Comparison of ENCODE assay signal across 15 cellular contexts in the genomic region with DNA sequence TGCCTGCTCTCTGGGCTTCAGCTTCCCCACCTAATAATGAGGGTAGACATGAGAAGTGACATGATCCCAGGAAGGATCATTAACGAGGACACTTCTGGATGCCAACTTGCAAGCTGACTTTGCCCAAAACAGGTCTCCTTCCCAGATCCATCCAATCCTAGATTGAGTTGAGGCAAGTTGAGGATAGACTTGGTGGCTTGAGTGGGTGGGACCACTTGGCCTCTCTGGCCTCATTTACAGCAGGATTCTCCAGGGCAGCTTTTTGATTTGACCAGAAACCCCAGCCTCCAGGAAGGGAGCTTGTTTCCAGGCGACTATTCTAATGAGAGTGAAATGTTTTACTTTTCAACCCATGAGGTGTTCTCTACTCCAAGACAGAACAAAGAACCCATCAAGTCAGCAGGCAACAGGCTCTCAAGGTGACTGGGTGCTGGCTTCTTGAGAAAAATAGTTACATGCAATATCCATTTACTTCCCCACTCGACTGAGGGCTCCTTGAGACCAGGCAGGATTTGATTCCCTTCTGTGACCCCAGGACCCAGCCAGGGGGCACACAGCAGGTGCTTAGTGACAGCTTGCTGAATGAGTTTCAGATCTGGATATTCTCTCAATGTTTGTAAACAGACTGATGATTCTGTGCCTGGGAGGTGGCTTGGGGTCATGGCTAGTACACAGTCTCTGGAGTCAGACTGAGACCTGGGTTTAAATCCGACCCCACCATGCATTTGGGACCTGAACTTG.
"Had no signal": no experiment of that assay in that cellular context is flagged by ENCODE, and none has a peak within 500 bp of the region (broad histone marks: within the 10 kb centered on the region; RNA-seq: fewer than 3 reads in every experiment).

No MANE protein-coding gene starts in this region.

- DNase-seq: activated CD4-positive, alpha-beta T cell treated with anti-CD3 and anti-CD28 coated beads, Interleukin-2, amount 50 U/mL, for 4 hours; activated gamma-delta T cell; amygdala; hypothalamus; mucosa of descending colon; stimulated activated CD4-positive, alpha-beta T cell treated with anti-CD3 and anti-CD28 coated beads, Interleukin-2, amount 100 ng/mL, for 24 hours; stimulated activated naive CD4-positive, alpha-beta T cell treated with Interleukin-2 at 50 U/mL for 16 hours; SW 1271 had no signal

- H3K9me3 Mint-ChIP-seq: brain; dendritic cell treated with granulocyte-macrophage colony-stimulating factor and Interleukin-4, amounts not matched to agents 40 ng/mL and 50 ng/mL, for 4 days; naive thymus-derived CD8-positive, alpha-beta T cell had no signal

- H3K9me3 ChIP-seq: mucosa of descending colon, right lobe of liver had no signal

- H3K27ac ChIP-seq: right lobe of liver had no signal

- H3K27me3 ChIP-seq: right lobe of liver had no signal

- H3K4me3 ChIP-seq: mucosa of descending colon, right lobe of liver had no signal

- H3K27me3 Mint-ChIP-seq: activated naive CD8-positive, alpha-beta T cell; dendritic cell treated with granulocyte-macrophage colony-stimulating factor and Interleukin-4, amounts not matched to agents 40 ng/mL and 50 ng/mL, for 4 days had no signal

- H3K4me1 ChIP-seq: right lobe of liver had no signal

- H3K36me3 ChIP-seq: right lobe of liver had no signal

- H3K27ac Mint-ChIP-seq: dendritic cell treated with granulocyte-macrophage colony-stimulating factor and Interleukin-4, amounts not matched to agents 40 ng/mL and 50 ng/mL, for 4 days; progenitor cell of endocrine pancreas had no signal

- ATAC-seq: activated CD4-positive, CD25-positive, alpha-beta regulatory T cell treated with anti-CD3 and anti-CD28 coated beads, Interleukin-2, amount 50 U/mL, for 24 hours; mucosa of descending colon; naive thymus-derived CD8-positive, alpha-beta T cell; right lobe of liver had no signal

- H3K4me3 Mint-ChIP-seq: activated naive CD8-positive, alpha-beta T cell; dendritic cell treated with granulocyte-macrophage colony-stimulating factor and Interleukin-4, amounts not matched to agents 40 ng/mL and 50 ng/mL, for 4 days; naive thymus-derived CD8-positive, alpha-beta T cell had no signal

- H3K36me3 Mint-ChIP-seq: activated naive CD8-positive, alpha-beta T cell; brain; naive thymus-derived CD8-positive, alpha-beta T cell had no signal
